20 cellular contexts compared by ENCODE assay signal in genomic region chr13:109745060-109745459, GRCh38. TPM values are rescaled to one million over a fixed set of nuclear protein-coding genes. Genes with fewer than 3 reads are reported as not detected.
DNase-seq lines count a peak whose midpoint lies in the region; ATAC-seq, FAIRE-seq and TF ChIP-seq lines count a peak whose summit lies in the region.
"Had no signal": no experiment of that assay in that cellular context is flagged by ENCODE, and none has a peak within 500 bp of the region (broad histone marks: within the 10 kb centered on the region; RNA-seq: fewer than 3 reads in every experiment).

No MANE protein-coding gene starts in this region.

- H3K9ac ChIP-seq in IMR-90 (ENCODE audit: low read depth, low read length) (no peak overlapping the region), K562 (ENCODE audit: insufficient read depth in 1 of 2, low read depth in 2 of 2, low read length in 2 of 2) (peak overlapping the region in 1 of 2 experiments; percentile 26; a peak in 1 of 4 replicates), Karpas-422 (ENCODE audit: low read length) (no peak overlapping the region), MM.1S (ENCODE audit: low read length) (no peak overlapping the region)
- H3K9ac ChIP-seq: GM23248 had no signal

- 73% methylated on average over 3 of the region's 19 CpGs; no CpG with 5 or more reads in 1 of the 2 experiments for WGBS in IMR-90 (ENCODE audit: extremely low coverage in 2 of 2, insufficient read length in 1 of 2), 2 experiments
- 19% methylated on average over 10 of the region's 19 CpGs for WGBS in K562 (ENCODE audit: insufficient coverage, low coverage, missing lambda C conversion rate)

- no peak for TF ChIP-seq EP300 in K562 (IDR thresholded peaks at IDR 0.05; ENCODE audit: low read length)

- no peaks in the 10 kb centered on the region for H3K36me3 Mint-ChIP-seq in osteocyte (ENCODE audit: unreplicated experiment)

- no peak overlapping the region for H3K23ac ChIP-seq in IMR-90 (ENCODE audit: low read depth, low read length)

- FAIRE-seq in K562 (lab: Jason Lieb, UNC): no peak
- FAIRE-seq: D721Med, GM12878 had no signal

- H3K4me1 ChIP-seq in BE2C (peaks cover 4% of the 10 kb centered on the region), IMR-90 (ENCODE audit: control insufficient read depth, insufficient read depth, low read length) (peaks cover 3% of the 10 kb centered on the region; the same call in 1 of the 2 replicates), K562 (replicated peaks in 1 of 2; ENCODE audit: control insufficient read depth in 2 of 2, insufficient read depth in 2 of 2, low read length in 2 of 2) (peaks cover 15 to 31% of the 10 kb centered on the region in 2 experiments; a peak in 4 of 5 replicates), Karpas-422 (ENCODE audit: low read length) (no peaks in the 10 kb centered on the region), MM.1S (ENCODE audit: low read length) (peaks cover 10% of the 10 kb centered on the region; the same call in 1 of the 2 replicates)

- BruUV-seq in IMR-90 (replicated peaks; lab: Mats Ljungman, UMichigan) (no TSS peak), K562 (replicated peaks; lab: Mats Ljungman, UMichigan) (no TSS peak)

- no peaks in the 10 kb centered on the region for H3F3A ChIP-seq in MM.1S (ENCODE audit: insufficient read depth, low read length)

- CTCF ChIA-PET in IMR-90 (lab: Yijun Ruan, JAX) (no interaction called here), K562 (lab: Yijun Ruan, JAX; ENCODE audit: low intra/inter-chr PET ratio) (no interaction called here)

- H2BK5ac ChIP-seq in IMR-90 (ENCODE audit: low read depth, low read length, poor library complexity, severe bottlenecking): no peak overlapping the region

- POLR2A ChIA-PET in IMR-90 (lab: Charles Lee; ENCODE audit: unreplicated experiment): interaction anchor here (0.5 to 0.6 kb wide), 2 partner anchors 24 to 214 kb away, joined by 3 to 5 read pairs; no protein-coding TSS in a partner anchor
- POLR2A ChIA-PET in K562 (lab: Yijun Ruan, JAX): interaction anchor here (1.0 kb wide), 1 partner anchor 16 kb away, joined by 3 read pairs; no protein-coding TSS in a partner anchor

- TF ChIP-seq CTCF in BE2C (IDR thresholded peaks at IDR 0.05; ENCODE audit: low read depth, low read length): no peak
- TF ChIP-seq CTCF in IMR-90 (conservative IDR thresholded peaks at IDR 0.05; ENCODE audit: low read depth, low read length): no peak
- TF ChIP-seq CTCF in K562 (IDR thresholded peaks at IDR 0.05 in 2 of 3, conservative IDR thresholded peaks at IDR 0.05 in 1 of 3; ENCODE audit: insufficient read depth in 2 of 3, low read depth in 1 of 3, low read length in 3 of 3): no peak
- no peak for TF ChIP-seq CTCF in osteocyte (IDR thresholded peaks at IDR 0.05)
- no peak for TF ChIP-seq CTCF in MM.1S (IDR thresholded peaks at IDR 0.05; ENCODE audit: low read length)

- TF ChIP-seq RAD21 in IMR-90 (IDR thresholded peaks at IDR 0.05; ENCODE audit: low read length) (no peak), K562 (CRISPR knock-in tag; conservative IDR thresholded peaks at IDR 0.05 in 1 of 2, IDR thresholded peaks at IDR 0.05 in 1 of 2) (no peak)

- peaks cover 15% of the 10 kb centered on the region for H3K4me1 Mint-ChIP-seq in osteocyte (ENCODE audit: unreplicated experiment)
- H3K4me1 Mint-ChIP-seq: B cell had no signal

- H3K18ac ChIP-seq in IMR-90 (ENCODE audit: low read depth, low read length): no peak overlapping the region

- H4K5ac ChIP-seq in IMR-90 (ENCODE audit: low read depth, low read length): no peak overlapping the region

- TF ChIP-seq POLR2A in IMR-90 (IDR thresholded peaks at IDR 0.05; ENCODE audit: low read depth, low read length): no peak
- TF ChIP-seq POLR2A in K562 (conservative IDR thresholded peaks at IDR 0.05): no peak

- 0 out of 2 replicates have a peak overlapping the region, but pooled peaks have one; percentile 2 for H2AK5ac ChIP-seq in IMR-90 (ENCODE audit: low read depth, low read length)

- no peak overlapping the region for H2BK20ac ChIP-seq in IMR-90 (ENCODE audit: low read depth, low read length)

- H3K27ac ChIP-seq in IMR-90 (ENCODE audit: insufficient read depth, low read length) (no peak overlapping the region), K562 (ENCODE audit: extremely low read depth, low read depth, low read length) (no peak overlapping the region), Karpas-422 (ENCODE audit: low read length) (no peak overlapping the region), MM.1S (ENCODE audit: low read length) (no peak overlapping the region)
- H3K27ac ChIP-seq: GM23248, SK-N-MC had no signal

- no peak overlapping the region for H3K56ac ChIP-seq in IMR-90 (ENCODE audit: extremely low read depth, insufficient read depth, low read length)

- H3K4me3 Mint-ChIP-seq in osteocyte (ENCODE audit: unreplicated experiment): no peak overlapping the region
- H3K4me3 Mint-ChIP-seq: B cell; H9; T-helper 1 cell treated with Interleukin-12 subunit alpha and Interleukin-12 subunit beta and Interleukin-4 antibody, amounts not matched to agents 30 μg/mL and 1 μg/mL, for 36 hours had no signal

- H2AK9ac ChIP-seq in IMR-90 (replicated peaks; ENCODE audit: low read depth, low read length, poor library complexity): no peak overlapping the region

- H2AFZ ChIP-seq in IMR-90 (replicated peaks; ENCODE audit: low read length, poor library complexity): no peak overlapping the region
- 0 out of 2 replicates have a peak overlapping the region, but pooled peaks have one; percentile 32 for H2AFZ ChIP-seq in K562 (ENCODE audit: low read depth, low read length)
- H2AFZ ChIP-seq in Karpas-422 (ENCODE audit: low read length): no peak overlapping the region
- no peak overlapping the region for H2AFZ ChIP-seq in MM.1S (ENCODE audit: low read length)
- H2AFZ ChIP-seq: GM23248 had no signal

- H3K27me3 Mint-ChIP-seq in osteocyte (ENCODE audit: unreplicated experiment): no peaks in the 10 kb centered on the region

- H4K91ac ChIP-seq in IMR-90 (ENCODE audit: insufficient read depth, low read depth, low read length): no peak overlapping the region

- H3K79me2 ChIP-seq in K562 (ENCODE audit: control insufficient read depth, insufficient read depth, low read length) (no peaks in the 10 kb centered on the region), Karpas-422 (ENCODE audit: low read length) (no peaks in the 10 kb centered on the region), MM.1S (ENCODE audit: low read length) (no peaks in the 10 kb centered on the region)

- no peak overlapping the region for H3K4me2 ChIP-seq in IMR-90 (ENCODE audit: low read depth, low read length)
- no peak overlapping the region for H3K4me2 ChIP-seq in K562 (ENCODE audit: insufficient read depth, low read length)
- H3K4me2 ChIP-seq in Karpas-422 (ENCODE audit: low read depth, low read length, poor library complexity, severe bottlenecking): no peak overlapping the region
- no peak overlapping the region for H3K4me2 ChIP-seq in MM.1S (ENCODE audit: low read depth, low read length)

- intact Hi-C loops in IMR-90 (cut with micrococcal nuclease) (loop anchor here (10.0 kb wide), 1 partner anchor 490 kb away; no protein-coding TSS in a partner anchor), K562 (cut with micrococcal nuclease) (no loop called here)

- H4K20me1 ChIP-seq in IMR-90 (ENCODE audit: insufficient read depth, low read length): 0 out of 2 replicates have a peak, but pooled peaks cover 3% of the 10 kb centered on the region
- peaks cover 9% of the 10 kb centered on the region; the same call in 1 of the 2 replicates for H4K20me1 ChIP-seq in K562 (replicated peaks; ENCODE audit: control insufficient read depth, insufficient read depth, low read length)
- no peaks in the 10 kb centered on the region for H4K20me1 ChIP-seq in Karpas-422 (ENCODE audit: insufficient read depth, low read depth, low read length)
- H4K20me1 ChIP-seq in MM.1S (ENCODE audit: insufficient read depth, low read length): no peaks in the 10 kb centered on the region

- no peaks in the 10 kb centered on the region for H3K79me1 ChIP-seq in IMR-90 (ENCODE audit: low read depth in 1 of 2, low read length in 2 of 2)

- no peak overlapping the region for H2BK15ac ChIP-seq in IMR-90 (ENCODE audit: low read depth, low read length)

- DNase-seq in BE2C (no peak), IMR-90 (no peak), K562 (ENCODE audit: extremely low read depth in 1 of 4, low spot score in 3 of 4) (no peak), osteocyte (ENCODE audit: extremely low spot score, unreplicated experiment) (peak; percentile 80), Karpas-422 (no peak), MM.1S (no peak), COR-L47 (lab: John Stamatoyannopoulos, UW) (no peak)
- DNase-seq: GDM1, GM23248, H9, Kasumi-1, NCI-H526 treated with DMSO at 0.1 percent for 48 hours, SIG-M5, SW 1271 had no signal

- H3K14ac ChIP-seq in IMR-90 (replicated peaks; ENCODE audit: low read depth, low read length): no peak overlapping the region

- no peaks in the 10 kb centered on the region for H3K9me3 Mint-ChIP-seq in osteocyte (ENCODE audit: unreplicated experiment)
- H3K9me3 Mint-ChIP-seq: H9; HFFc6; T-helper 1 cell treated with Interleukin-12 subunit alpha and Interleukin-12 subunit beta and Interleukin-4 antibody, amounts not matched to agents 30 μg/mL and 1 μg/mL, for 36 hours had no signal

- H3K9me2 ChIP-seq in Karpas-422 (replicated peaks; ENCODE audit: insufficient read depth, low read length) (no peaks in the 10 kb centered on the region), MM.1S (replicated peaks; ENCODE audit: insufficient read depth, low read length) (no peaks in the 10 kb centered on the region)

- in situ Hi-C loops in IMR-90 (cut with MboI; ENCODE audit: low sequenced_read_pairs) (no loop called here), K562 (cut with MboI) (no loop called here)

- peak overlapping the region; percentile 48; the same call in 1 of the 2 replicates for H3K4me3 ChIP-seq in BE2C (ENCODE audit: low read depth, low read length)
- no peak overlapping the region for H3K4me3 ChIP-seq in IMR-90 (ENCODE audit: insufficient read depth, low read depth, low read length)
- no peak overlapping the region for H3K4me3 ChIP-seq in K562
- H3K4me3 ChIP-seq in Karpas-422 (ENCODE audit: low read length): no peak overlapping the region
- H3K4me3 ChIP-seq in MM.1S (ENCODE audit: low read length): no peak overlapping the region
- H3K4me3 ChIP-seq: GM12878, GM23248 had no signal

- dilution Hi-C loops in IMR-90 (cut with HindIII; ENCODE audit: low sequenced_read_pairs, unreplicated experiment): no loop called here

- H3K9me1 ChIP-seq in IMR-90 (ENCODE audit: insufficient read depth, low read length): no peaks in the 10 kb centered on the region
- peaks cover 4% of the 10 kb centered on the region for H3K9me1 ChIP-seq in K562 (ENCODE audit: control insufficient read depth, insufficient read depth, low read length)

- H3K36me3 ChIP-seq in BE2C (no peaks in the 10 kb centered on the region), IMR-90 (ENCODE audit: control insufficient read depth, insufficient read depth, low read length) (no peaks in the 10 kb centered on the region), K562 (ENCODE audit: control insufficient read depth, insufficient read depth, low read length) (no peaks in the 10 kb centered on the region), Karpas-422 (ENCODE audit: insufficient read depth, low read length) (no peaks in the 10 kb centered on the region), MM.1S (replicated peaks; ENCODE audit: insufficient read depth, low read length) (no peaks in the 10 kb centered on the region)

- ATAC-seq in IMR-90 (ENCODE audit: low read depth) (no peak), K562 (peak; percentile 16; the same call in 2 of the 3 replicates)
- ATAC-seq: GM12878 had no signal

- no peak overlapping the region for H3K27ac Mint-ChIP-seq in osteocyte (ENCODE audit: unreplicated experiment)
- H3K27ac Mint-ChIP-seq: B cell; HFFc6; T-helper 1 cell treated with Interleukin-12 subunit alpha and Interleukin-12 subunit beta and Interleukin-4 antibody, amounts not matched to agents 30 μg/mL and 1 μg/mL, for 36 hours had no signal

- H2BK120ac ChIP-seq in IMR-90 (ENCODE audit: low read depth, low read length): no peak overlapping the region

- H3K9me3 ChIP-seq in BE2C: no peaks in the 10 kb centered on the region
- H3K9me3 ChIP-seq in IMR-90 (ENCODE audit: control insufficient read depth, insufficient read depth, low read length): no peaks in the 10 kb centered on the region
- no peaks in the 10 kb centered on the region for H3K9me3 ChIP-seq in K562 (replicated peaks; ENCODE audit: control insufficient read depth, insufficient read depth, low read depth, low read length)
- H3K9me3 ChIP-seq in Karpas-422 (ENCODE audit: low read length): no peaks in the 10 kb centered on the region
- no peaks in the 10 kb centered on the region for H3K9me3 ChIP-seq in MM.1S (replicated peaks; ENCODE audit: insufficient read depth, low read length)

- no peak overlapping the region for H4K8ac ChIP-seq in IMR-90 (ENCODE audit: low read depth in 2 of 2, low read length in 2 of 2)

- no peak overlapping the region for H3K4ac ChIP-seq in IMR-90 (ENCODE audit: low read depth, low read length)

- H3K27me3 ChIP-seq in BE2C (no peaks in the 10 kb centered on the region), IMR-90 (ENCODE audit: control insufficient read depth, insufficient read depth, low read length) (peaks cover 22% of the 10 kb centered on the region), K562 (ENCODE audit: control insufficient read depth in 2 of 2, insufficient read depth in 2 of 2, low read length in 2 of 2) (peaks cover 18 to 45% of the 10 kb centered on the region in 2 experiments), Karpas-422 (ENCODE audit: low read length) (no peaks in the 10 kb centered on the region), MM.1S (replicated peaks; ENCODE audit: insufficient read depth, low read length) (no peaks in the 10 kb centered on the region)

RNA-seq across cellular contexts. Expression of gene IRS2, which starts 41.3 kb away (rescaled TPM):
- 28.7 TPM for polyA plus RNA-seq in BE2C (2012; ENCODE audit: insufficient read depth, insufficient read length, low read depth)
- 0.36 and 0.83 TPM in 2 replicates for total RNA-seq in IMR-90 (2012; rRNA removed)
- 1.4 and 1.9 TPM in 2 replicates for polyA plus RNA-seq in IMR-90 (2012; rRNA removed)
- 1.3 and 3.3 TPM in 2 replicates for polyA plus RNA-seq in IMR-90 (2012; cell fraction: cytosol; rRNA removed)
- 2.3 and 3.6 TPM in 2 replicates for polyA plus RNA-seq in IMR-90 (2012; cell fraction: nucleus; rRNA removed; ENCODE audit: low replicate concordance)
- 1.6 and 2.0 TPM in 2 replicates for total RNA-seq in K562 (2011; cell fraction: chromatin; rRNA removed; ENCODE audit: low replicate concordance)
- 2.4 and 2.7 TPM in 2 replicates for total RNA-seq in K562 (2011; cell fraction: nucleolus; rRNA removed)
- 1.5 and 1.7 TPM in 2 replicates for total RNA-seq in K562 (2011; cell fraction: nucleoplasm; rRNA removed)
- 1.2 and 1.4 TPM in 2 replicates for total RNA-seq in K562 (2014; rRNA removed)
- 0.51 and 0.54 TPM in 2 replicates for total RNA-seq in K562 (2014; rRNA removed; fragmentation: Illumina TruSeq; extraction: Trizol)
- 0.36 and 0.41 TPM in 2 replicates for total RNA-seq in K562 (2015; rRNA removed; fragmentation: Illumina TruSeq; extraction: Trizol)
- total RNA-seq in K562 (2021): 3.9 and 4.6 TPM in 2 replicates
- polyA plus RNA-seq in K562 (2011; rRNA removed): 0.47 and 0.49 TPM in 2 replicates
- 0.22 and 0.63 TPM in 2 replicates for polyA plus RNA-seq in K562 (2011; cell fraction: cytosol; rRNA removed)
- polyA plus RNA-seq in K562 (2011; cell fraction: nucleus; rRNA removed): 0.56 and 1.0 TPM in 2 replicates
- 1.6 and 2.8 TPM in 2 replicates for polyA plus RNA-seq in K562 (2012)
- 0.83 and 1.1 TPM in 2 replicates for polyA plus RNA-seq in K562 (2014; fragmentation: Illumina TruSeq; extraction: Trizol)
- under 1 TPM; 0.53 to 0.63 TPM for polyA plus RNA-seq in K562 (2014; fragmentation: Nextera tagmentation; extraction: Ambion mirVana)
- polyA plus RNA-seq in K562 (2014; rRNA removed): 1.2 and 1.3 TPM in 2 replicates
- 0.46 and 0.66 TPM in 2 replicates for polyA minus RNA-seq in K562 (2011; rRNA and poly(A)+ RNA removed)
- polyA minus RNA-seq in K562 (2011; cell fraction: cytosol; rRNA and poly(A)+ RNA removed): 1.0 and 1.5 TPM in 2 replicates
- 2.0 and 2.2 TPM in 2 replicates for polyA minus RNA-seq in K562 (2011; cell fraction: nucleus; rRNA and poly(A)+ RNA removed)
- total RNA-seq in osteocyte: 49.1 and 52.3 TPM in 2 replicates
- not detected in 2 replicates for total RNA-seq in Karpas-422 (2014; rRNA removed; shearing (Covaris generic); ENCODE audit: low replicate concordance)
